In genomic region chr19:41581068-41581467, GRCh38 we compare ENCODE assay signal across 19 cellular contexts. TPM values are rescaled to one million over a fixed set of nuclear protein-coding genes. Genes with fewer than 3 reads are reported as not detected.
DNase-seq lines count a peak whose midpoint lies in the region; ATAC-seq, FAIRE-seq and TF ChIP-seq lines count a peak whose summit lies in the region.
"Not testable (repeated sequence)": the region's sequence is repeated elsewhere in the genome, so short reads cannot be mapped to it uniquely, and the experiment has no call there.
"Had no signal": no experiment of that assay in that cellular context is flagged by ENCODE, and none has a peak within 500 bp of the region (broad histone marks: within the 10 kb centered on the region; RNA-seq: fewer than 3 reads in every experiment).

No MANE protein-coding gene starts in this region.

- H3K36me3 ChIP-seq in BLaER1, result peaks cover 96% of the 10 kb centered on the region
- H3K36me3 ChIP-seq in HCT116 (ENCODE audit: control insufficient read depth in 1 of 2, insufficient read depth in 2 of 2, low read length in 2 of 2); K562 (ENCODE audit: control insufficient read depth, insufficient read depth, low read length); HepG2 (replicated peaks in 1 of 2; ENCODE audit: control insufficient read depth in 1 of 2, insufficient read depth in 2 of 2, low read length in 2 of 2); mesendoderm (ENCODE audit: control insufficient read depth, insufficient read depth, low read length): not testable (repeated sequence)

- POLR2A ChIA-PET in HCT116 (lab: Charles Lee); K562 (lab: Yijun Ruan, JAX); HepG2 (lab: Yijun Ruan, JAX): not testable (repeated sequence)

- in situ Hi-C loops in K562 (cut with MboI); HepG2 (cut with HindIII; ENCODE audit: extremely low pct_ligation_motif_present, low pct_unique_long_range_greater_than_20kb): not testable (repeated sequence)

- not testable (repeated sequence) for ATAC-seq in HCT116; activated CD8-positive, alpha-beta memory T cell treated with anti-CD3 and anti-CD28 coated beads, Interleukin-2, amount 10 ng/mL, durations not matched to agents 7 days and 5 days; K562; HepG2

- H3K9me3 Mint-ChIP-seq in activated CD8-positive, alpha-beta memory T cell treated with anti-CD3 and anti-CD28 coated beads, Interleukin-2, amount 10 ng/mL, durations not matched to agents 7 days and 5 days (ENCODE audit: low read depth), result peaks cover 14% of the 10 kb centered on the region
- peaks cover 39% of the 10 kb centered on the region for H3K9me3 Mint-ChIP-seq in endothelial cell (ENCODE audit: unreplicated experiment)

- not testable (repeated sequence) for H3K9me1 ChIP-seq in K562 (ENCODE audit: control insufficient read depth, insufficient read depth, low read length)

- not testable (repeated sequence) for TF ChIP-seq CTCF in HCT116 (IDR thresholded peaks at IDR 0.05 in 2 of 3, conservative IDR thresholded peaks at IDR 0.05 in 1 of 3; ENCODE audit: borderline replicate concordance in 1 of 3, insufficient read depth in 1 of 3, low read depth in 2 of 3, low read length in 2 of 3); K562 (IDR thresholded peaks at IDR 0.05 in 2 of 3, conservative IDR thresholded peaks at IDR 0.05 in 1 of 3; ENCODE audit: insufficient read depth in 2 of 3, low read depth in 1 of 3, low read length in 3 of 3); endothelial cell (IDR thresholded peaks at IDR 0.05; ENCODE audit: unreplicated experiment); HepG2 (CRISPR knock-in tag; IDR thresholded peaks at IDR 0.05)

- H3K4me3 Mint-ChIP-seq in activated CD8-positive, alpha-beta memory T cell treated with anti-CD3 and anti-CD28 coated beads, Interleukin-2, amount 10 ng/mL, durations not matched to agents 7 days and 5 days, result not testable (repeated sequence)
- H3K4me3 Mint-ChIP-seq in endothelial cell (ENCODE audit: unreplicated experiment), result peak overlapping the region; percentile 89

- not testable (repeated sequence) for H3K4me2 ChIP-seq in BLaER1; HCT116 (ENCODE audit: low read length); K562 (ENCODE audit: insufficient read depth, low read length); HepG2 (ENCODE audit: low read depth, low read length); mesendoderm (ENCODE audit: low read length)

- RAD21 ChIA-PET in HCT116 (lab: Charles Lee; ENCODE audit: low non-redundant PET in 1 of 2, low total read pairs in 2 of 2, uncharacterized antibody in 2 of 2, unreplicated experiment in 2 of 2), result not testable (repeated sequence)

- not testable (repeated sequence) for H3K27ac Mint-ChIP-seq in activated CD8-positive, alpha-beta memory T cell treated with anti-CD3 and anti-CD28 coated beads, Interleukin-2, amount 10 ng/mL, durations not matched to agents 7 days and 5 days; endothelial cell (ENCODE audit: unreplicated experiment)

- not testable (repeated sequence) for H3K23ac ChIP-seq in mesendoderm (ENCODE audit: low read length)

- H3K9ac ChIP-seq in BLaER1; HCT116 (ENCODE audit: low read length); K562 (ENCODE audit: insufficient read depth in 1 of 2, low read depth in 2 of 2, low read length in 2 of 2); HepG2 (ENCODE audit: insufficient read depth, low read depth, low read length); mesendoderm (ENCODE audit: low read length): not testable (repeated sequence)

- not testable (repeated sequence) for H3K79me2 ChIP-seq in HCT116 (ENCODE audit: insufficient read depth, low read length); K562 (ENCODE audit: control insufficient read depth, insufficient read depth, low read length); HepG2 (ENCODE audit: insufficient read depth, low read length); mesendoderm (ENCODE audit: control insufficient read depth, insufficient read depth, low read length)

- not testable (repeated sequence) for H4K5ac ChIP-seq in mesendoderm (ENCODE audit: low read length)

- H2BK15ac ChIP-seq in mesendoderm (replicated peaks; ENCODE audit: low read depth), result not testable (repeated sequence)

- TF ChIP-seq POLR2A in HCT116 (IDR thresholded peaks at IDR 0.05; ENCODE audit: borderline replicate concordance, extremely low read depth, insufficient read depth, insufficient read length); K562 (conservative IDR thresholded peaks at IDR 0.05); HepG2 (IDR thresholded peaks at IDR 0.05; ENCODE audit: insufficient read depth in 1 of 2, low read depth in 2 of 2, low read length in 2 of 2): not testable (repeated sequence)

- BruUV-seq in HCT116 (replicated peaks; lab: Mats Ljungman, UMichigan); K562 (replicated peaks; lab: Mats Ljungman, UMichigan); HepG2 (replicated peaks; lab: Mats Ljungman, UMichigan): not testable (repeated sequence)

- not testable (repeated sequence) for H3K9me2 ChIP-seq in HCT116 (ENCODE audit: insufficient read depth)

- not testable (repeated sequence) for TF ChIP-seq RAD21 in HCT116 (IDR thresholded peaks at IDR 0.05; ENCODE audit: low read depth); K562 (CRISPR knock-in tag; conservative IDR thresholded peaks at IDR 0.05 in 1 of 2, IDR thresholded peaks at IDR 0.05 in 1 of 2); HepG2 (CRISPR knock-in tag; IDR thresholded peaks at IDR 0.05)

- not testable (repeated sequence) for H2AK5ac ChIP-seq in mesendoderm (ENCODE audit: low read length)

- H3K4ac ChIP-seq in mesendoderm (ENCODE audit: low read depth, low read length), result not testable (repeated sequence)

- not testable (repeated sequence) for H3K79me1 ChIP-seq in mesendoderm (ENCODE audit: low read length)

- H3K27me3 Mint-ChIP-seq in activated CD8-positive, alpha-beta memory T cell treated with anti-CD3 and anti-CD28 coated beads, Interleukin-2, amount 10 ng/mL, durations not matched to agents 7 days and 5 days, result not testable (repeated sequence)
- H3K27me3 Mint-ChIP-seq in endothelial cell (ENCODE audit: unreplicated experiment), result peaks cover 15% of the 10 kb centered on the region

- peaks cover 54% of the 10 kb centered on the region for H3K36me3 Mint-ChIP-seq in activated CD8-positive, alpha-beta memory T cell treated with anti-CD3 and anti-CD28 coated beads, Interleukin-2, amount 10 ng/mL, durations not matched to agents 7 days and 5 days
- H3K36me3 Mint-ChIP-seq in endothelial cell (ENCODE audit: low read depth, unreplicated experiment), result peaks cover 95% of the 10 kb centered on the region

- not testable (repeated sequence) for H2BK5ac ChIP-seq in mesendoderm (ENCODE audit: low read length)

- H3K27me3 ChIP-seq in BLaER1; K562 (ENCODE audit: control insufficient read depth in 2 of 2, insufficient read depth in 2 of 2, low read length in 2 of 2); HepG2 (ENCODE audit: control insufficient read depth in 1 of 2, insufficient read depth in 2 of 2, low read length in 2 of 2); mesendoderm (ENCODE audit: insufficient read depth, low read length, poor library complexity): not testable (repeated sequence)
- H3K27me3 ChIP-seq in HCT116 (ENCODE audit: insufficient read depth, low read length), result peaks cover 12% of the 10 kb centered on the region; the same call in 1 of the 2 replicates

- H4K8ac ChIP-seq in mesendoderm (ENCODE audit: low read depth, low read length), result not testable (repeated sequence)

- intact Hi-C loops in HCT116 (cut with micrococcal nuclease); K562 (cut with micrococcal nuclease); HepG2 (cut with micrococcal nuclease; ENCODE audit: unreplicated experiment): not testable (repeated sequence)

- H3K56ac ChIP-seq in mesendoderm (ENCODE audit: low read length), result not testable (repeated sequence)

- H3K18ac ChIP-seq in mesendoderm (ENCODE audit: low read length), result not testable (repeated sequence)

- not testable (repeated sequence) for H2BK120ac ChIP-seq in mesendoderm (ENCODE audit: low read depth, low read length)

- peak overlapping the region; percentile 19; the same call in 1 of the 2 replicates for H3K4me3 ChIP-seq in BLaER1
- not testable (repeated sequence) for H3K4me3 ChIP-seq in HCT116 (replicated peaks in 1 of 2; ENCODE audit: low read depth in 1 of 2, low read length in 2 of 2); K562; HepG2 (replicated peaks in 1 of 3; ENCODE audit: insufficient read depth in 1 of 3, low read depth in 2 of 3, low read length in 3 of 3); mesendoderm (ENCODE audit: low read length)

- peaks cover 13% of the 10 kb centered on the region for H3K4me1 ChIP-seq in BLaER1
- H3K4me1 ChIP-seq in HCT116 (ENCODE audit: control insufficient read depth in 1 of 2, insufficient read depth in 2 of 2, low read length in 2 of 2); K562 (replicated peaks in 1 of 2; ENCODE audit: control insufficient read depth in 2 of 2, insufficient read depth in 2 of 2, low read length in 2 of 2); HepG2 (ENCODE audit: insufficient read depth, low read length); mesendoderm (ENCODE audit: control insufficient read depth, low read depth, low read length): not testable (repeated sequence)

- CTCF ChIA-PET in HCT116 (lab: Charles Lee); K562 (lab: Yijun Ruan, JAX; ENCODE audit: low intra/inter-chr PET ratio); HepG2 (lab: Yijun Ruan, JAX; ENCODE audit: low intra/inter-chr PET ratio, low total read pairs): not testable (repeated sequence)
- CTCF ChIA-PET in activated CD8-positive, alpha-beta memory T cell treated with anti-CD3 and anti-CD28 coated beads, Interleukin-2, amount 10 ng/mL, durations not matched to agents 7 days and 5 days (lab: Charles Lee), result interaction anchor here (3.5 to 4.9 kb wide), 2 partner anchors 10 to 15 kb away, joined by 12 to 28 read pairs; no protein-coding TSS in a partner anchor

- DNase-seq in HCT116 (ENCODE audit: low read depth, low spot score); K562 (ENCODE audit: extremely low read depth in 1 of 4, low spot score in 3 of 4); endothelial cell (ENCODE audit: low spot score); HepG2 (ENCODE audit: low spot score): not testable (repeated sequence)
- peak; percentile 19 for DNase-seq in activated CD8-positive, alpha-beta memory T cell treated with anti-CD3 and anti-CD28 coated beads, Interleukin-2, amount 10 ng/mL, durations not matched to agents 7 days and 5 days
- DNase-seq in mesendoderm, result peak; percentile 7

- TF ChIP-seq EP300 in K562 (IDR thresholded peaks at IDR 0.05; ENCODE audit: low read length); HepG2 (IDR thresholded peaks at IDR 0.05; ENCODE audit: low read depth in 2 of 2, low read length in 2 of 2); HepG2 (CRISPR knock-in tag; IDR thresholded peaks at IDR 0.05; ENCODE audit: borderline replicate concordance): not testable (repeated sequence)

- H3K9me3 ChIP-seq in BLaER1 (peaks cover 49% of the 10 kb centered on the region), HepG2 (ENCODE audit: low read length) (peaks cover 32% of the 10 kb centered on the region)
- not testable (repeated sequence) for H3K9me3 ChIP-seq in HCT116 (ENCODE audit: control insufficient read depth in 1 of 2, insufficient read depth in 1 of 2, low read depth in 1 of 2, low read length in 2 of 2); K562 (replicated peaks; ENCODE audit: control insufficient read depth, insufficient read depth, low read depth, low read length)

- H2AFZ ChIP-seq in HCT116 (ENCODE audit: low read depth, low read length, poor library complexity, severe bottlenecking); K562 (ENCODE audit: low read depth, low read length); HepG2 (ENCODE audit: low read length): not testable (repeated sequence)

- not testable (repeated sequence) for H3K27ac ChIP-seq in BLaER1; HCT116 (ENCODE audit: low read depth, low read length); K562 (ENCODE audit: extremely low read depth, low read depth, low read length); HepG2 (ENCODE audit: extremely low read length, insufficient read depth, low read length); mesendoderm (ENCODE audit: low read depth, low read length)

- peaks cover 11% of the 10 kb centered on the region for H3K4me1 Mint-ChIP-seq in activated CD8-positive, alpha-beta memory T cell treated with anti-CD3 and anti-CD28 coated beads, Interleukin-2, amount 10 ng/mL, durations not matched to agents 7 days and 5 days
- H3K4me1 Mint-ChIP-seq in endothelial cell (ENCODE audit: unreplicated experiment), result not testable (repeated sequence)

- 3% methylated on average over 4 of the region's 4 CpGs for WGBS in K562 (ENCODE audit: insufficient coverage, low coverage, missing lambda C conversion rate)
- 6% methylated on average over 4 of the region's 4 CpGs for WGBS in HepG2 (ENCODE audit: low lambda C conversion rate)
- no CpG with 5 or more reads among the region's 4 CpGs for WGBS in mesendoderm (ENCODE audit: extremely low coverage, insufficient coverage, low lambda C conversion rate)

- FAIRE-seq in K562 (lab: Jason Lieb, UNC); HepG2 (lab: Jason Lieb, UNC): not testable (repeated sequence)

- H4K20me1 ChIP-seq in BLaER1, result peaks cover 14% of the 10 kb centered on the region; the same call in 1 of the 2 replicates
- H4K20me1 ChIP-seq in HCT116 (ENCODE audit: insufficient read depth); K562 (replicated peaks; ENCODE audit: control insufficient read depth, insufficient read depth, low read length); HepG2 (ENCODE audit: insufficient read depth, low read length): not testable (repeated sequence)

RNA-seq across cellular contexts. Expression of gene CEACAM21, which starts 5.1 kb away (rescaled TPM):
- total RNA-seq in HCT116 (2021; ENCODE audit: unreplicated experiment) (0.25 TPM), K562 (2014; rRNA removed) (0.12 and 0.14 TPM in 2 replicates), K562 (2014; rRNA removed; fragmentation: Illumina TruSeq; extraction: Trizol) (0.13 and 0.18 TPM in 2 replicates), K562 (2015; rRNA removed; fragmentation: Illumina TruSeq; extraction: Trizol) (0.40 and 0.49 TPM in 2 replicates), K562 (2021) (0.18 TPM in 2 replicates), endothelial cell (ENCODE audit: unreplicated experiment) (74.1 TPM), HepG2 (2016; rRNA removed; fragmentation: Illumina TruSeq; extraction: Trizol) (not detected in 2 replicates)
- polyA plus RNA-seq in HCT116 (2012), result 0.12 and 0.29 TPM in 2 replicates
- total RNA-seq in activated CD8-positive, alpha-beta memory T cell treated with anti-CD3 and anti-CD28 coated beads, Interleukin-2, amount 10 ng/mL, durations not matched to agents 7 days and 5 days, result 10 to 100 TPM; 54.6 to 57.1 TPM
- total RNA-seq in K562 (2011; cell fraction: chromatin; rRNA removed; ENCODE audit: low replicate concordance), result not detected in 2 replicates
- not detected in 2 replicates for total RNA-seq in K562 (2011; cell fraction: nucleolus; rRNA removed)
- not detected in 2 replicates for total RNA-seq in K562 (2011; cell fraction: nucleoplasm; rRNA removed)
- polyA plus RNA-seq in K562 (2011; rRNA removed) (0.06 TPM in 1 of 2 replicates, not detected in the other), K562 (2014; fragmentation: Illumina TruSeq; extraction: Trizol) (0.24 and 0.30 TPM in 2 replicates), K562 (2014; fragmentation: Nextera tagmentation; extraction: Ambion mirVana) (under 1 TPM in 1 of 2 experiments, not detected in 1; 0.24 TPM), K562 (2014; rRNA removed) (0.11 TPM in 1 of 2 replicates, not detected in the other), HepG2 (2011; rRNA removed) (0.05 TPM in 1 of 2 replicates, not detected in the other)
- not detected in 2 replicates for polyA plus RNA-seq in K562 (2011; cell fraction: cytosol; rRNA removed)
- polyA plus RNA-seq in K562 (2011; cell fraction: nucleus; rRNA removed), result not detected in 2 replicates
- polyA plus RNA-seq in K562 (2012), result 0.14 and 4.0 TPM in 2 replicates
- not detected in 2 replicates for polyA minus RNA-seq in K562 (2011; rRNA and poly(A)+ RNA removed)
- not detected in 2 replicates for polyA minus RNA-seq in K562 (2011; cell fraction: cytosol; rRNA and poly(A)+ RNA removed)
- not detected in 2 replicates for polyA minus RNA-seq in K562 (2011; cell fraction: nucleus; rRNA and poly(A)+ RNA removed)
- total RNA-seq in HepG2 (2016; cell fraction: cytosol; rRNA removed; fragmentation: Illumina TruSeq; extraction: Trizol; ENCODE audit: low read depth), result not detected in 2 replicates
- not detected in 2 replicates for total RNA-seq in HepG2 (2016; cell fraction: insoluble cytoplasmic fraction; rRNA removed; fragmentation: Illumina TruSeq; extraction: Trizol)
- total RNA-seq in HepG2 (2016; cell fraction: membrane; rRNA removed; fragmentation: Illumina TruSeq; extraction: Trizol), result not detected in 2 replicates
- total RNA-seq in HepG2 (2016; cell fraction: nucleus; rRNA removed; fragmentation: Illumina TruSeq; extraction: Trizol), result not detected in 2 replicates
- polyA plus RNA-seq in HepG2 (2011; cell fraction: cytosol; rRNA removed), result not detected in 2 replicates
- polyA plus RNA-seq in HepG2 (2011; cell fraction: nucleus; rRNA removed), result not detected in 2 replicates
- not detected in 2 replicates for polyA plus RNA-seq in HepG2 (2012)
- polyA plus RNA-seq in HepG2 (2016; cell fraction: cytosol; fragmentation: Illumina TruSeq; extraction: Trizol; ENCODE audit: low read depth), result not detected in 2 replicates
- not detected in 2 replicates for polyA plus RNA-seq in HepG2 (2016; cell fraction: insoluble cytoplasmic fraction; fragmentation: Illumina TruSeq; extraction: Trizol; ENCODE audit: low read depth)
- not detected in 2 replicates for polyA plus RNA-seq in HepG2 (2016; cell fraction: membrane; fragmentation: Illumina TruSeq; extraction: Trizol; ENCODE audit: low read depth)
- polyA plus RNA-seq in HepG2 (2016; cell fraction: nucleus; fragmentation: Illumina TruSeq; extraction: Trizol; ENCODE audit: insufficient read depth, low read depth), result not detected in 2 replicates
- polyA minus RNA-seq in HepG2 (2011; rRNA and poly(A)+ RNA removed; ENCODE audit: low replicate concordance), result 0.20 TPM in 1 of 2 replicates, not detected in the other
- not detected in 2 replicates for polyA minus RNA-seq in HepG2 (2011; cell fraction: cytosol; rRNA and poly(A)+ RNA removed)
- not detected in 2 replicates for polyA minus RNA-seq in HepG2 (2011; cell fraction: nucleus; rRNA and poly(A)+ RNA removed)
- 0.17 TPM for polyA plus RNA-seq in mesendoderm (2013, experiment 1 of 2)
- polyA plus RNA-seq in mesendoderm (2013, experiment 2 of 2), result 0.08 TPM
- total RNA-seq: A172, Caco-2, Calu3, Daoy had no signal
- polyA plus RNA-seq: A549, AG04450, BJ had no signal

RNA-seq across cellular contexts. Expression of gene CEACAM4, which starts 45.8 kb away (rescaled TPM):
- total RNA-seq in HCT116 (2021; ENCODE audit: unreplicated experiment) (not detected), K562 (2014; rRNA removed) (not detected in 2 replicates), K562 (2014; rRNA removed; fragmentation: Illumina TruSeq; extraction: Trizol) (not detected in 2 replicates), K562 (2015; rRNA removed; fragmentation: Illumina TruSeq; extraction: Trizol) (not detected in 2 replicates), K562 (2021) (not detected in 2 replicates), endothelial cell (ENCODE audit: unreplicated experiment) (not detected), HepG2 (2016; rRNA removed; fragmentation: Illumina TruSeq; extraction: Trizol) (not detected in 2 replicates)
- not detected in 2 replicates for polyA plus RNA-seq in HCT116 (2012)
- not detected for total RNA-seq in activated CD8-positive, alpha-beta memory T cell treated with anti-CD3 and anti-CD28 coated beads, Interleukin-2, amount 10 ng/mL, durations not matched to agents 7 days and 5 days
- not detected in 2 replicates for total RNA-seq in K562 (2011; cell fraction: chromatin; rRNA removed; ENCODE audit: low replicate concordance)
- not detected in 2 replicates for total RNA-seq in K562 (2011; cell fraction: nucleolus; rRNA removed)
- total RNA-seq in K562 (2011; cell fraction: nucleoplasm; rRNA removed), result not detected in 2 replicates
- polyA plus RNA-seq in K562 (2011; rRNA removed) (not detected in 2 replicates), K562 (2014; fragmentation: Illumina TruSeq; extraction: Trizol) (not detected in 2 replicates), K562 (2014; fragmentation: Nextera tagmentation; extraction: Ambion mirVana) (not detected), K562 (2014; rRNA removed) (not detected in 2 replicates), HepG2 (2011; rRNA removed) (not detected in 2 replicates)
- polyA plus RNA-seq in K562 (2011; cell fraction: cytosol; rRNA removed), result not detected in 2 replicates
- polyA plus RNA-seq in K562 (2011; cell fraction: nucleus; rRNA removed), result not detected in 2 replicates
- not detected in 2 replicates for polyA plus RNA-seq in K562 (2012)
- polyA minus RNA-seq in K562 (2011; rRNA and poly(A)+ RNA removed), result not detected in 2 replicates
- not detected in 2 replicates for polyA minus RNA-seq in K562 (2011; cell fraction: cytosol; rRNA and poly(A)+ RNA removed)
- polyA minus RNA-seq in K562 (2011; cell fraction: nucleus; rRNA and poly(A)+ RNA removed), result not detected in 2 replicates
- not detected in 2 replicates for total RNA-seq in HepG2 (2016; cell fraction: cytosol; rRNA removed; fragmentation: Illumina TruSeq; extraction: Trizol; ENCODE audit: low read depth)
- not detected in 2 replicates for total RNA-seq in HepG2 (2016; cell fraction: insoluble cytoplasmic fraction; rRNA removed; fragmentation: Illumina TruSeq; extraction: Trizol)
- total RNA-seq in HepG2 (2016; cell fraction: membrane; rRNA removed; fragmentation: Illumina TruSeq; extraction: Trizol), result not detected in 2 replicates
- not detected in 2 replicates for total RNA-seq in HepG2 (2016; cell fraction: nucleus; rRNA removed; fragmentation: Illumina TruSeq; extraction: Trizol)
- polyA plus RNA-seq in HepG2 (2011; cell fraction: cytosol; rRNA removed), result not detected in 2 replicates
- polyA plus RNA-seq in HepG2 (2011; cell fraction: nucleus; rRNA removed), result not detected in 2 replicates
- not detected in 2 replicates for polyA plus RNA-seq in HepG2 (2012)
- polyA plus RNA-seq in HepG2 (2016; cell fraction: cytosol; fragmentation: Illumina TruSeq; extraction: Trizol; ENCODE audit: low read depth), result not detected in 2 replicates
- not detected in 2 replicates for polyA plus RNA-seq in HepG2 (2016; cell fraction: insoluble cytoplasmic fraction; fragmentation: Illumina TruSeq; extraction: Trizol; ENCODE audit: low read depth)
- not detected in 2 replicates for polyA plus RNA-seq in HepG2 (2016; cell fraction: membrane; fragmentation: Illumina TruSeq; extraction: Trizol; ENCODE audit: low read depth)
- not detected in 2 replicates for polyA plus RNA-seq in HepG2 (2016; cell fraction: nucleus; fragmentation: Illumina TruSeq; extraction: Trizol; ENCODE audit: insufficient read depth, low read depth)
- polyA minus RNA-seq in HepG2 (2011; rRNA and poly(A)+ RNA removed; ENCODE audit: low replicate concordance), result not detected in 2 replicates
- not detected in 2 replicates for polyA minus RNA-seq in HepG2 (2011; cell fraction: cytosol; rRNA and poly(A)+ RNA removed)
- not detected in 2 replicates for polyA minus RNA-seq in HepG2 (2011; cell fraction: nucleus; rRNA and poly(A)+ RNA removed)
- not detected for polyA plus RNA-seq in mesendoderm (2013, experiment 1 of 2)
- polyA plus RNA-seq in mesendoderm (2013, experiment 2 of 2), result not detected
- total RNA-seq: A172; A673; B cell; Caco-2; Calu3; CD8-positive, alpha-beta memory T cell; CD8-positive, alpha-beta T cell; Daoy had no signal
- polyA plus RNA-seq: A549; AG04450; BJ; CD4-positive, alpha-beta memory T cell; CD8-positive, alpha-beta memory T cell had no signal

Comparison
In these comparisons a context has a peak if more than half of its experiments do, and no peak if none do; other contexts are left out.
1. RNA of gene CEACAM21, which starts 5.1 kb away (total RNA-seq): 74.1 TPM in endothelial cell (single experiment) and 54.6 to 57.1 TPM in activated CD8-positive, alpha-beta memory T cell treated with anti-CD3 and anti-CD28 coated beads, Interleukin-2, amount 10 ng/mL, durations not matched to agents 7 days and 5 days; 0.25 TPM in HCT116 (single experiment), 0.12 to 0.49 TPM in K562 and not detected in HepG2; every median in the first group is over 10 times any median in the second.